ENCODE assay signal across 2 cellular contexts in the genomic region with DNA sequence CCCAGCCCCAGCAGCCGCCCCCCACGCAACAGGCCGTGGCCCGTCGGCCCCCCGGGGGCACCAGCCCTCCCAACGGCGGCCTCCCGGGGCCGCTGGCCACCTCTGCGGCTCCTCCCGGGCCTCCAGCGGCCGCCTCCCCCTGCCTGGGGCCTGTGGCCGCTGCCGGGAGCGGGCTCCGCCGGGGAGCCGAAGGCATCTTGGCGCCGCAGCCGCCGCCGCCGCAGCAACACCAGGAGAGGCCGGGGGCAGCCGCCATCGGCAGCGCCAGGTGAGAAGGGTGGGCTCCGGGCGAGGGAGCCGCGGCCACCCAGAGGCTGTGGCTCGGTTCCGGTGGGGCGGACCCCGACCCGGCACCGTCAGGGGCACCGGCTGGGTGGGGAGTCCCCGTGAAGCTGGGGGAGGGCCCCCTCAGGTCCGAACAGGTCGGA.
TF ChIP-seq lines count a peak whose summit lies in the region.

No MANE protein-coding gene starts in this region.

TF ChIP-seq in GM23338, 12 proteins besides CTCF, POLR2A, EP300 and RAD21 (continued from another document):
- TF ChIP-seq, protein P1, sequence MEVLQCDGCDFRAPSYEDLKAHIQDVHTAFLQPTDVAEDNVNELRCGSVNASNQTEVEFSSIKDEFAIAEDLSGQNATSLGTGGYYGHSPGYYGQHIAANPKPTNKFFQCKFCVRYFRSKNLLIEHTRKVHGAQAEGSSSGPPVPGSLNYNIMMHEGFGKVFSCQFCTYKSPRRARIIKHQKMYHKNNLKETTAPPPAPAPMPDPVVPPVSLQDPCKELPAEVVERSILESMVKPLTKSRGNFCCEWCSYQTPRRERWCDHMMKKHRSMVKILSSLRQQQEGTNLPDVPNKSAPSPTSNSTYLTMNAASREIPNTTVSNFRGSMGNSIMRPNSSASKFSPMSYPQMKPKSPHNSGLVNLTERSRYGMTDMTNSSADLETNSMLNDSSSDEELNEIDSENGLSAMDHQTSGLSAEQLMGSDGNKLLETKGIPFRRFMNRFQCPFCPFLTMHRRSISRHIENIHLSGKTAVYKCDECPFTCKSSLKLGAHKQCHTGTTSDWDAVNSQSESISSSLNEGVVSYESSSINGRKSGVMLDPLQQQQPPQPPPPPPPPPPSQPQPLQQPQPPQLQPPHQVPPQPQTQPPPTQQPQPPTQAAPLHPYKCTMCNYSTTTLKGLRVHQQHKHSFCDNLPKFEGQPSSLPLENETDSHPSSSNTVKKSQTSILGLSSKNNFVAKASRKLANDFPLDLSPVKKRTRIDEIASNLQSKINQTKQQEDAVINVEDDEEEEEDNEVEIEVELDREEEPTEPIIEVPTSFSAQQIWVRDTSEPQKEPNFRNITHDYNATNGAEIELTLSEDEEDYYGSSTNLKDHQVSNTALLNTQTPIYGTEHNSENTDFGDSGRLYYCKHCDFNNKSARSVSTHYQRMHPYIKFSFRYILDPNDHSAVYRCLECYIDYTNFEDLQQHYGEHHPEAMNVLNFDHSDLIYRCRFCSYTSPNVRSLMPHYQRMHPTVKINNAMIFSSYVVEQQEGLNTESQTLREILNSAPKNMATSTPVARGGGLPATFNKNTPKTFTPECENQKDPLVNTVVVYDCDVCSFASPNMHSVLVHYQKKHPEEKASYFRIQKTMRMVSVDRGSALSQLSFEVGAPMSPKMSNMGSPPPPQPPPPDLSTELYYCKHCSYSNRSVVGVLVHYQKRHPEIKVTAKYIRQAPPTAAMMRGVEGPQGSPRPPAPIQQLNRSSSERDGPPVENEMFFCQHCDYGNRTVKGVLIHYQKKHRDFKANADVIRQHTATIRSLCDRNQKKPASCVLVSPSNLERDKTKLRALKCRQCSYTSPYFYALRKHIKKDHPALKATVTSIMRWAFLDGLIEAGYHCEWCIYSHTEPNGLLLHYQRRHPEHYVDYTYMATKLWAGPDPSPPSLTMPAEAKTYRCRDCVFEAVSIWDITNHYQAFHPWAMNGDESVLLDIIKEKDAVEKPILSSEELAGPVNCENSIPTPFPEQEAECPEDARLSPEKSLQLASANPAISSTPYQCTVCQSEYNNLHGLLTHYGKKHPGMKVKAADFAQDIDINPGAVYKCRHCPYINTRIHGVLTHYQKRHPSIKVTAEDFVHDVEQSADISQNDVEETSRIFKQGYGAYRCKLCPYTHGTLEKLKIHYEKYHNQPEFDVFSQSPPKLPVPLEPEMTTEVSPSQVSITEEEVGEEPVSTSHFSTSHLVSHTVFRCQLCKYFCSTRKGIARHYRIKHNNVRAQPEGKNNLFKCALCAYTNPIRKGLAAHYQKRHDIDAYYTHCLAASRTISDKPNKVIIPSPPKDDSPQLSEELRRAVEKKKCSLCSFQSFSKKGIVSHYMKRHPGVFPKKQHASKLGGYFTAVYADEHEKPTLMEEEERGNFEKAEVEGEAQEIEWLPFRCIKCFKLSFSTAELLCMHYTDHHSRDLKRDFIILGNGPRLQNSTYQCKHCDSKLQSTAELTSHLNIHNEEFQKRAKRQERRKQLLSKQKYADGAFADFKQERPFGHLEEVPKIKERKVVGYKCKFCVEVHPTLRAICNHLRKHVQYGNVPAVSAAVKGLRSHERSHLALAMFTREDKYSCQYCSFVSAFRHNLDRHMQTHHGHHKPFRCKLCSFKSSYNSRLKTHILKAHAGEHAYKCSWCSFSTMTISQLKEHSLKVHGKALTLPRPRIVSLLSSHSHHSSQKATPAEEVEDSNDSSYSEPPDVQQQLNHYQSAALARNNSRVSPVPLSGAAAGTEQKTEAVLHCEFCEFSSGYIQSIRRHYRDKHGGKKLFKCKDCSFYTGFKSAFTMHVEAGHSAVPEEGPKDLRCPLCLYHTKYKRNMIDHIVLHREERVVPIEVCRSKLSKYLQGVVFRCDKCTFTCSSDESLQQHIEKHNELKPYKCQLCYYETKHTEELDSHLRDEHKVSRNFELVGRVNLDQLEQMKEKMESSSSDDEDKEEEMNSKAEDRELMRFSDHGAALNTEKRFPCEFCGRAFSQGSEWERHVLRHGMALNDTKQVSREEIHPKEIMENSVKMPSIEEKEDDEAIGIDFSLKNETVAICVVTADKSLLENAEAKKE (CRISPR knock-in tag; IDR thresholded peaks at IDR 0.05), result no peak
- TF ChIP-seq CREB1 (CRISPR knock-in tag; IDR thresholded peaks at IDR 0.05; ENCODE audit: low read depth) (no peak), EZH2phosphoT487 (IDR thresholded peaks at IDR 0.05; ENCODE audit: unreplicated experiment) (no peak), JUNB (IDR thresholded peaks at IDR 0.05; ENCODE audit: unreplicated experiment) (no peak), REST (IDR thresholded peaks at IDR 0.05; ENCODE audit: unreplicated experiment) (no peak), NANOG (IDR thresholded peaks at IDR 0.05; ENCODE audit: borderline replicate concordance) (no peak), ZNF331 (CRISPR knock-in tag; IDR thresholded peaks at IDR 0.05; ENCODE audit: low read depth) (no peak), EZH2 (IDR thresholded peaks at IDR 0.05; ENCODE audit: low read depth, unreplicated experiment) (no peak), ETS1 (IDR thresholded peaks at IDR 0.05) (no peak), POLR2AphosphoS5 (IDR thresholded peaks at IDR 0.05; ENCODE audit: low read depth) (no peak)

TF ChIP-seq in SK-N-SH treated with all-trans-retinoic acid at 6 μM for 48 hours, 23 proteins besides CTCF, POLR2A, EP300 and RAD21:
- TF ChIP-seq, protein P2, sequence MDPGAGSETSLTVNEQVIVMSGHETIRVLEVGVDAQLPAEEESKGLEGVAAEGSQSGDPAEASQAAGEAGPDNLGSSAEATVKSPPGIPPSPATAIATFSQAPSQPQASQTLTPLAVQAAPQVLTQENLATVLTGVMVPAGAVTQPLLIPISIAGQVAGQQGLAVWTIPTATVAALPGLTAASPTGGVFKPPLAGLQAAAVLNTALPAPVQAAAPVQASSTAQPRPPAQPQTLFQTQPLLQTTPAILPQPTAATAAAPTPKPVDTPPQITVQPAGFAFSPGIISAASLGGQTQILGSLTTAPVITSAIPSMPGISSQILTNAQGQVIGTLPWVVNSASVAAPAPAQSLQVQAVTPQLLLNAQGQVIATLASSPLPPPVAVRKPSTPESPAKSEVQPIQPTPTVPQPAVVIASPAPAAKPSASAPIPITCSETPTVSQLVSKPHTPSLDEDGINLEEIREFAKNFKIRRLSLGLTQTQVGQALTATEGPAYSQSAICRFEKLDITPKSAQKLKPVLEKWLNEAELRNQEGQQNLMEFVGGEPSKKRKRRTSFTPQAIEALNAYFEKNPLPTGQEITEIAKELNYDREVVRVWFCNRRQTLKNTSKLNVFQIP (CRISPR knock-in tag; IDR thresholded peaks at IDR 0.05; ENCODE audit: borderline replicate concordance, low read depth), result no peak
- no peak for TF ChIP-seq GLIS3 (CRISPR knock-in tag; IDR thresholded peaks at IDR 0.05)
- no peak for TF ChIP-seq ESRRG (CRISPR knock-in tag; IDR thresholded peaks at IDR 0.05)
- TF ChIP-seq PPARA (CRISPR knock-in tag; IDR thresholded peaks at IDR 0.05; ENCODE audit: borderline replicate concordance), result no peak
- no peak for TF ChIP-seq SNAI2 (CRISPR knock-in tag; IDR thresholded peaks at IDR 0.05)
- TF ChIP-seq TOX (CRISPR knock-in tag; IDR thresholded peaks at IDR 0.05; ENCODE audit: borderline replicate concordance), result no peak
TF ChIP-seq in SK-N-SH treated with all-trans-retinoic acid at 6 μM for 48 hours: peak in this region for 0.
